5 cellular contexts compared by ENCODE assay signal in the genomic region with DNA sequence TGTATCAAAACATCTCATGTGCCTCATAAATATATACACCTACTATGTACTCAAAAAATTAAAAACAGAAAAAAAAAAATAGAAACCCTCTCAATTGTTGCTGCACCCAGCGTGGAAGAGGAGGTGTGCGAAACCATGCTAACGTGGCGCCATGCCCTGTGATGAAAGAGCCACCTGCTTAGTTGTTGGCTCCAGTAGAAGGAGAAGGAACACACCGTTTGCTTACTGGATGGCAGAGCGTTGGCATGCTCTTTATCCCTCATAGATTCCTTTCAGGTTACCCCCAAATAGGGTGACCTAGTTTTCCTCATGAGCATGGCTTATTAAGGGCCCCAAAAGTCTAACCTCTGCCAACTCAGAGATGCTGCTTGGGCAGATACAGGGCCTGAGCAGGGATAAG.
"Had no signal": no experiment of that assay in that cellular context is flagged by ENCODE, and none has a peak within 500 bp of the region (broad histone marks: within the 10 kb centered on the region; RNA-seq: fewer than 3 reads in every experiment).

No MANE protein-coding gene starts in this region.

- H3K4me1 Mint-ChIP-seq: IgD-negative memory B cell had no signal

- H3K4me3 Mint-ChIP-seq: GM23338, H9 had no signal

- DNase-seq: H9, HCEC 1CT, KBM-7 had no signal

- H3K27ac Mint-ChIP-seq: GM23338, H9, IgD-negative memory B cell had no signal

- H3K27me3 Mint-ChIP-seq: IgD-negative memory B cell had no signal

- H3K9me3 Mint-ChIP-seq: GM23338, H9 had no signal

- H3K36me3 Mint-ChIP-seq: IgD-negative memory B cell had no signal
